In genomic region chr15:40320931-40321371, GRCh38 we compare ENCODE assay signal across 8 cellular contexts. TPM values are rescaled to one million over a fixed set of nuclear protein-coding genes. Genes with fewer than 3 reads are reported as not detected.
A peak's percentile ranks its signal among the peaks of the same experiment; 100 is the strongest.
DNase-seq lines count a peak whose midpoint lies in the region; FAIRE-seq and TF ChIP-seq lines count a peak whose summit lies in the region.

No MANE protein-coding gene starts in this region.

- intact Hi-C loops in dorsolateral prefrontal cortex (cut with DNase I) (loop anchor here (1.0 to 5.0 kb wide), 6 partner anchors 17 to 102 kb away; partner anchors contain the start of genes DISP2 (in 1 of the 2) and IVD (in 1 of the 2)), tibial artery (cut with DNase I; ENCODE audit: low total_unique reads) (loop anchor here (2.0 kb wide), 1 partner anchor 46 kb away; no protein-coding TSS in a partner anchor)

- peak overlapping the region in 31 of 59 donors; percentile 4 to 83 (median 45) for H3K27ac ChIP-seq in dorsolateral prefrontal cortex
- H3K27ac ChIP-seq in mesendoderm (ENCODE audit: low read depth, low read length), result no peak overlapping the region
- H3K27ac ChIP-seq in tibial artery, result peak overlapping the region in 1 of 2 donors; percentile 90

- H3K9ac ChIP-seq in mesendoderm (ENCODE audit: low read length), result no peak overlapping the region

- no peak overlapping the region for H3K4me2 ChIP-seq in mesendoderm (ENCODE audit: low read length)

- DNase-seq in AG09319 (ENCODE audit: extremely low read depth, low read depth), result no peak
- DNase-seq in GM18507 (ENCODE audit: extremely low spot score, insufficient read length, low read depth), result no peak
- DNase-seq in NCI-H2171 treated with DMSO at 0.1 percent for 48 hours (lab: John Stamatoyannopoulos, UW), result peak; percentile 79
- peak in 5 of 10 donors; percentile 57 to 76 (median 64) for DNase-seq in dorsolateral prefrontal cortex
- peak; percentile 78 for DNase-seq in mesendoderm
- peak; percentile 70 for DNase-seq in tibial artery
- no peak for DNase-seq in islet precursor cell

- peaks cover 5% of the 10 kb centered on the region for H3K4me1 ChIP-seq in mesendoderm (ENCODE audit: control insufficient read depth, low read depth, low read length)
- H3K4me1 ChIP-seq in tibial artery, result peaks cover 0 to 31% (median 17%) of the 10 kb centered on the region in 4 donors

- no peaks in the 10 kb centered on the region for H3K36me3 ChIP-seq in mesendoderm (ENCODE audit: control insufficient read depth, insufficient read depth, low read length)
- no peaks in the 10 kb centered on the region for H3K36me3 ChIP-seq in tibial artery

- H2BK120ac ChIP-seq in mesendoderm (ENCODE audit: low read depth, low read length), result no peak overlapping the region

- H3K23ac ChIP-seq in mesendoderm (ENCODE audit: low read length), result no peak overlapping the region

- no CpG with 5 or more reads among the region's 2 CpGs for WGBS in mesendoderm (ENCODE audit: extremely low coverage, insufficient coverage, low lambda C conversion rate)

- no peak overlapping the region for H3K56ac ChIP-seq in mesendoderm (ENCODE audit: low read length)

- no peak overlapping the region for H2BK5ac ChIP-seq in mesendoderm (ENCODE audit: low read length)

- H3K27me3 ChIP-seq in dorsolateral prefrontal cortex, result no peaks in the 10 kb centered on the region
- H3K27me3 ChIP-seq in mesendoderm (ENCODE audit: insufficient read depth, low read length, poor library complexity), result no peaks in the 10 kb centered on the region
- peaks cover 0 to 9% of the 10 kb centered on the region in 2 donors for H3K27me3 ChIP-seq in tibial artery

- H4K5ac ChIP-seq in mesendoderm (ENCODE audit: low read length), result no peak overlapping the region

- H3K4ac ChIP-seq in mesendoderm (ENCODE audit: low read depth, low read length), result no peak overlapping the region

- peak; percentile 91 for FAIRE-seq in GM18507 (lab: Jason Lieb, UNC)

- H2BK15ac ChIP-seq in mesendoderm (replicated peaks; ENCODE audit: low read depth), result no peak overlapping the region

- H4K8ac ChIP-seq in mesendoderm (ENCODE audit: low read depth, low read length), result no peak overlapping the region

- TF ChIP-seq CTCF in AG09319 (IDR thresholded peaks at IDR 0.05; ENCODE audit: low read depth, low read length), result peak; percentile 89
- TF ChIP-seq CTCF in WI38 (IDR thresholded peaks at IDR 0.05; ENCODE audit: low read depth, low read length), result peak; percentile 87
- TF ChIP-seq CTCF in dorsolateral prefrontal cortex (IDR thresholded peaks at IDR 0.05 in 54 of 56, conservative IDR thresholded peaks at IDR 0.05 in 2 of 56; ENCODE audit: low read depth in 1 of 56, partially characterized antibody in 56 of 56), result peak; percentile 79 to 96 (median 89)
- peak; percentile 82 to 87 for TF ChIP-seq CTCF in tibial artery (IDR thresholded peaks at IDR 0.05)

- H3K9me3 ChIP-seq in tibial artery, result no peaks in the 10 kb centered on the region

- H3K18ac ChIP-seq in mesendoderm (ENCODE audit: low read length), result no peak overlapping the region

- H3K4me3 ChIP-seq in WI38 (ENCODE audit: low read depth, low read length), result no peak overlapping the region
- H3K4me3 ChIP-seq in dorsolateral prefrontal cortex, result peak overlapping the region in 1 of 59 donors; percentile 19
- no peak overlapping the region for H3K4me3 ChIP-seq in mesendoderm (ENCODE audit: low read length)
- no peak overlapping the region for H3K4me3 ChIP-seq in tibial artery

- no peak overlapping the region for H2AK5ac ChIP-seq in mesendoderm (ENCODE audit: low read length)

- no peaks in the 10 kb centered on the region for H3K79me2 ChIP-seq in mesendoderm (ENCODE audit: control insufficient read depth, insufficient read depth, low read length)

- no peaks in the 10 kb centered on the region for H3K79me1 ChIP-seq in mesendoderm (ENCODE audit: low read length)

RNA-seq across cellular contexts. Expression of gene INAFM2, which starts 2.5 kb away (rescaled TPM):
- total RNA-seq in dorsolateral prefrontal cortex, result 10 to 100 TPM; 15.6 to 46.5 (median 29.8) TPM
- polyA plus RNA-seq in mesendoderm (2013, experiment 1 of 2), result 17.9 TPM
- polyA plus RNA-seq in mesendoderm (2013, experiment 2 of 2), result 17.4 TPM

RNA-seq across cellular contexts. Expression of gene PLCB2, which starts 13.2 kb away (rescaled TPM):
- 10 to 100 TPM; 10.2 to 52.4 (median 21.2) TPM for total RNA-seq in dorsolateral prefrontal cortex
- 7.6 TPM for polyA plus RNA-seq in mesendoderm (2013, experiment 1 of 2)
- 7.0 TPM for polyA plus RNA-seq in mesendoderm (2013, experiment 2 of 2)

RNA-seq across cellular contexts. Expression of gene CCDC9B, which starts 19.8 kb away (rescaled TPM):
- 10 to 100 TPM in 114 of 120 experiments, 1 to 10 TPM in 6; 7.1 to 37.9 (median 17.3) TPM for total RNA-seq in dorsolateral prefrontal cortex
- polyA plus RNA-seq in mesendoderm (2013, experiment 1 of 2), result 0.44 TPM
- polyA plus RNA-seq in mesendoderm (2013, experiment 2 of 2), result 0.29 TPM

RNA-seq across cellular contexts. Expression of gene PHGR1, which starts 29.9 kb away (rescaled TPM):
- not detected for total RNA-seq in dorsolateral prefrontal cortex
- not detected for polyA plus RNA-seq in mesendoderm (2013, experiment 1 of 2)
- polyA plus RNA-seq in mesendoderm (2013, experiment 2 of 2), result not detected

RNA-seq across cellular contexts. Expression of gene DISP2, which starts 37.1 kb away (rescaled TPM):
- 10 to 100 TPM; 11.5 to 58.0 (median 37.6) TPM for total RNA-seq in dorsolateral prefrontal cortex
- 1.6 TPM for polyA plus RNA-seq in mesendoderm (2013, experiment 1 of 2)
- polyA plus RNA-seq in mesendoderm (2013, experiment 2 of 2), result 1.1 TPM

Comparison
In these comparisons a context has a peak if more than half of its experiments do, and no peak if none do; other contexts are left out.
1. DNase-seq: peak in NCI-H2171 treated with DMSO at 0.1 percent for 48 hours (single experiment), mesendoderm (single experiment) and tibial artery (2 of 2); none in AG09319 (single experiment), GM18507 (single experiment) and islet precursor cell (single experiment).
2. Peak in every context shown above with its lines, with median percentiles within 50 percentile points of each other: CTCF ChIP-seq.